ENCODE assay signal across 23 cellular contexts in the genomic region with DNA sequence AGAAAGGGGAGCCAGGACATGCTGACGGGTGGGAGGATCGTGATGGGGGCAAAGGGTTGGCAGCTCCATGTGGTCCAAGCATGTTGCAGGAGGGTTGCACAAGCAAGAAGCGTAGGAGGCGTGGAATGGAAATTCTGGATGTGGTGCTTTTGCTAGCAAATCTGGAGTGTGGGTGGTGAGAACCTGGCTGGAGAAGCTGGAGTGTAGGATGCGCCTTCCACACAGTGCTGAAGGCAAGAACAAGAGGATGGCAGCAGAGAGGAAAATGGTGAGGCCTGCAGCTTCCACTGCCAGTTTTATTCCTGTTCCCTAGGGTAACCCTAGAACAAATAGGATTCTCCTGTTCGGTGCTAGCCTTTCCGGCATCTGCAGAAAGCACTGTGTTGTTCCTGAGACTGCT. TPM values are rescaled to one million over a fixed set of nuclear protein-coding genes. Genes with fewer than 3 reads are reported as not detected.
"Had no signal": no experiment of that assay in that cellular context is flagged by ENCODE, and none has a peak within 500 bp of the region (broad histone marks: within the 10 kb centered on the region; RNA-seq: fewer than 3 reads in every experiment).

No MANE protein-coding gene starts in this region.

- H3K4me3 ChIP-seq: heart right ventricle, psoas muscle, spleen, testis, tibial nerve had no signal

- H3K27ac Mint-ChIP-seq: endodermal cell; natural killer cell; stimulated activated memory B cell treated with anti-CD40 and anti-IgM and Interleukin-4, amounts not matched to agents 10 μg/mL and 1 μg/mL and 100 μg/mL, for 72 hours; stimulated activated naive CD8-positive, alpha-beta T cell treated with anti-CD3 and anti-CD28 coated beads, Interleukin-15, Interleukin-2, amounts not matched to agents 100 ng/mL and 50 ng/mL, for 24 hours had no signal

- H3K36me3 ChIP-seq: heart right ventricle, spleen, tibial nerve had no signal

- ATAC-seq: heart right ventricle; left lobe of liver; psoas muscle; sciatic nerve; stimulated activated memory B cell treated with anti-CD40 and anti-IgM and Interleukin-4, amounts not matched to agents 10 μg/mL and 1 μg/mL and 100 μg/mL, for 72 hours had no signal

- H3K36me3 Mint-ChIP-seq: natural killer cell; stimulated activated memory B cell treated with anti-CD40 and anti-IgM and Interleukin-4, amounts not matched to agents 10 μg/mL and 1 μg/mL and 100 μg/mL, for 72 hours had no signal

- H3K9me3 Mint-ChIP-seq: natural killer cell; stimulated activated memory B cell treated with anti-CD40 and anti-IgM and Interleukin-4, amounts not matched to agents 10 μg/mL and 1 μg/mL and 100 μg/mL, for 72 hours; stimulated activated naive CD8-positive, alpha-beta T cell treated with anti-CD3 and anti-CD28 coated beads, Interleukin-15, Interleukin-2, amounts not matched to agents 100 ng/mL and 50 ng/mL, for 24 hours had no signal

- H3K4me1 ChIP-seq: parathyroid adenoma, psoas muscle, testis had no signal

- H3K4me3 Mint-ChIP-seq: endodermal cell; natural killer cell; neural crest cell; stimulated activated memory B cell treated with anti-CD40 and anti-IgM and Interleukin-4, amounts not matched to agents 10 μg/mL and 1 μg/mL and 100 μg/mL, for 72 hours; stimulated activated naive CD8-positive, alpha-beta T cell treated with anti-CD3 and anti-CD28 coated beads, Interleukin-15, Interleukin-2, amounts not matched to agents 100 ng/mL and 50 ng/mL, for 24 hours had no signal

- H3K4me1 Mint-ChIP-seq: neural crest cell had no signal

- H3K9me3 ChIP-seq: heart right ventricle, psoas muscle, spleen, testis, tibial nerve had no signal

- H3K27me3 Mint-ChIP-seq: stimulated activated memory B cell treated with anti-CD40 and anti-IgM and Interleukin-4, amounts not matched to agents 10 μg/mL and 1 μg/mL and 100 μg/mL, for 72 hours; stimulated activated naive CD8-positive, alpha-beta T cell treated with anti-CD3 and anti-CD28 coated beads, Interleukin-15, Interleukin-2, amounts not matched to agents 100 ng/mL and 50 ng/mL, for 24 hours had no signal

- H3K27me3 ChIP-seq: spleen, testis, tibial nerve had no signal

- DNase-seq: dermis blood vessel endothelial cell; effector CD4-positive, alpha-beta T cell; endodermal cell; erythroblast; heart right ventricle; mammary epithelial cell; natural killer cell; nucleus accumbens; psoas muscle; retina; spleen; stimulated activated CD4-positive, alpha-beta T cell treated with anti-CD3 and anti-CD28 coated beads, Interleukin-15, amount 100 ng/mL, for 24 hours; stimulated activated CD4-positive, alpha-beta T cell treated with anti-CD3 and anti-CD28 coated beads, Interleukin-1b, Interleukin-23, amount 100 ng/mL, for 48 hours; stimulated activated CD4-positive, alpha-beta T cell treated with anti-CD3 and anti-CD28 coated beads, Interleukin-4, amount 100 ng/mL, for 24 hours; testis had no signal

RNA-seq across cellular contexts. Expression of a gene that starts 22.4 kb away (rescaled TPM):
- total RNA-seq: left lobe of liver, lower leg skin, natural killer cell, sciatic nerve, tibial nerve had no signal
